1 cellular context compared by ENCODE assay signal in genomic region chr16:28822520-28823290, GRCh38.
A peak's percentile ranks its signal among the peaks of the same experiment; 100 is the strongest.
TF ChIP-seq lines count a peak whose summit lies in the region.

Gene ATXN2L, plus strand, starts transcription at chr16:28822999. Its CDS starts 261 bp downstream, at chr16:28823260.

TF ChIP-seq in HepG2, 621 proteins besides CTCF, POLR2A, EP300 and RAD21 (continued from another document and continues in another):
- TF ChIP-seq AFF4 (CRISPR knock-in tag; IDR thresholded peaks at IDR 0.05) (peak; percentile 85), KDM5A (IDR thresholded peaks at IDR 0.05; ENCODE audit: borderline replicate concordance, low read length) (peak; percentile 45; the same call in 1 of the 2 replicates), ZNF326 (CRISPR knock-in tag; IDR thresholded peaks at IDR 0.05; ENCODE audit: borderline replicate concordance) (peak; percentile 100), RNF219 (CRISPR knock-in tag; IDR thresholded peaks at IDR 0.05) (no peak), PCBP1 (IDR thresholded peaks at IDR 0.05; ENCODE audit: borderline replicate concordance, low read depth, low read length) (peak; percentile 99), ELF4 (CRISPR knock-in tag; IDR thresholded peaks at IDR 0.05; ENCODE audit: borderline replicate concordance) (peak; percentile 84; the same call in 1 of the 2 replicates), SNAPC5 (CRISPR knock-in tag; IDR thresholded peaks at IDR 0.05; ENCODE audit: borderline replicate concordance) (no peak), MXD4 (CRISPR knock-in tag; IDR thresholded peaks at IDR 0.05) (peak; percentile 92), ADNP (CRISPR knock-in tag; IDR thresholded peaks at IDR 0.05) (no peak), ARNT2 (CRISPR knock-in tag; IDR thresholded peaks at IDR 0.05; ENCODE audit: low read depth) (peak; percentile 85; the same call in 1 of the 2 replicates), SKIL (CRISPR knock-in tag; IDR thresholded peaks at IDR 0.05; ENCODE audit: borderline replicate concordance) (no peak; the same call in none of the 2 replicates), MED13 (CRISPR knock-in tag; IDR thresholded peaks at IDR 0.05) (no peak; the same call in 1 of the 2 replicates), SNAPC2 (CRISPR knock-in tag; IDR thresholded peaks at IDR 0.05) (no peak), REXO4 (CRISPR knock-in tag; IDR thresholded peaks at IDR 0.05; ENCODE audit: borderline replicate concordance) (no peak), ZMYM3 (CRISPR knock-in tag; IDR thresholded peaks at IDR 0.05) (peak; percentile 77; the same call in 1 of the 2 replicates), RFX3 (CRISPR knock-in tag; IDR thresholded peaks at IDR 0.05) (no peak; the same call in 1 of the 2 replicates), ZNF281 (CRISPR knock-in tag; IDR thresholded peaks at IDR 0.05; ENCODE audit: borderline replicate concordance) (peak; percentile 75), ZFP82 (CRISPR knock-in tag; IDR thresholded peaks at IDR 0.05; ENCODE audit: borderline replicate concordance) (peak; percentile 86; the same call in 1 of the 2 replicates), ZBTB33 (CRISPR knock-in tag; IDR thresholded peaks at IDR 0.05) (peak; percentile 85), ZSCAN29 (CRISPR knock-in tag; conservative IDR thresholded peaks at IDR 0.05) (0 out of 2 replicates have a peak, but pooled peaks have one; percentile 39), NR1H2 (CRISPR knock-in tag; IDR thresholded peaks at IDR 0.05; ENCODE audit: borderline replicate concordance, low read depth) (0 out of 2 replicates have a peak, but pooled peaks have one; percentile 57), MAZ (IDR thresholded peaks at IDR 0.05; ENCODE audit: borderline replicate concordance, low read depth, low read length) (peak; percentile 70), MAZ (CRISPR knock-in tag; IDR thresholded peaks at IDR 0.05; ENCODE audit: low read depth) (peak; percentile 95), TSC22D2 (CRISPR knock-in tag; IDR thresholded peaks at IDR 0.05; ENCODE audit: borderline replicate concordance) (peak; percentile 91), ZNF276 (CRISPR knock-in tag; IDR thresholded peaks at IDR 0.05; ENCODE audit: low read depth) (no peak), SRSF1 (optimal IDR thresholded peaks at IDR 0.05; ENCODE audit: low read depth, low read length) (peak; percentile 93), HOXA3 (CRISPR knock-in tag; IDR thresholded peaks at IDR 0.05) (peak; percentile 96), ZNF317 (CRISPR knock-in tag; IDR thresholded peaks at IDR 0.05) (peak; percentile 79; the same call in 1 of the 2 replicates), GRHL1 (CRISPR knock-in tag; conservative IDR thresholded peaks at IDR 0.05) (no peak), ZNF234 (CRISPR knock-in tag; conservative IDR thresholded peaks at IDR 0.05) (no peak), ZNF503 (CRISPR knock-in tag; IDR thresholded peaks at IDR 0.05) (peak; percentile 55; the same call in 1 of the 2 replicates), TFDP1 (CRISPR knock-in tag; IDR thresholded peaks at IDR 0.05; ENCODE audit: borderline replicate concordance) (peak; percentile 90), EHMT2 (IDR thresholded peaks at IDR 0.05; ENCODE audit: borderline replicate concordance, low read depth, low read length) (no peak), ZNF784 (CRISPR knock-in tag; IDR thresholded peaks at IDR 0.05; ENCODE audit: borderline replicate concordance) (peak; percentile 82; the same call in 1 of the 2 replicates), AKAP8 (CRISPR knock-in tag; IDR thresholded peaks at IDR 0.05) (peak; percentile 100), IKZF1 (IDR thresholded peaks at IDR 0.05) (no peak)
